ENCODE assay signal across 2 cellular contexts in genomic region chr17:19048826-19049225, GRCh38. TPM values are rescaled to one million over a fixed set of nuclear protein-coding genes. Genes with fewer than 3 reads are reported as not detected.
"Had no signal": no experiment of that assay in that cellular context is flagged by ENCODE, and none has a peak within 500 bp of the region (broad histone marks: within the 10 kb centered on the region; RNA-seq: fewer than 3 reads in every experiment).

No MANE protein-coding gene starts in this region.

RNA-seq across cellular contexts. Expression of gene GRAP, which starts 2.1 kb away (rescaled TPM):
- total RNA-seq: LHCN-M2, NCI-H460 had no signal
